In genomic region chr3:52225452-52226228, GRCh38 we compare ENCODE assay signal across 9 cellular contexts. TPM values are rescaled to one million over a fixed set of nuclear protein-coding genes. Genes with fewer than 3 reads are reported as not detected.
DNase-seq lines count a peak whose midpoint lies in the region; ATAC-seq lines count a peak whose summit lies in the region.
"Had no signal": no experiment of that assay in that cellular context is flagged by ENCODE, and none has a peak within 500 bp of the region (broad histone marks: within the 10 kb centered on the region; RNA-seq: fewer than 3 reads in every experiment).

Gene TLR9, minus strand, starts transcription at chr3:52225645. Its CDS starts 116 bp downstream, at chr3:52225529.

- ATAC-seq in HG02759 (IDR thresholded peaks at IDR 0.05; ENCODE audit: unreplicated experiment) (peak; percentile 83), esophagus mucosa (peak; percentile 43)

- peak; percentile 64 for DNase-seq in activated effector memory CD4-positive, alpha-beta T cell treated with anti-CD3 and anti-CD28 coated beads, Interleukin-2, amount 50 U/mL, for 16 hours
- DNase-seq in activated effector memory CD4-positive, alpha-beta T cell treated with Interleukin-2 at 50 U/mL for 16 hours: no peak
- DNase-seq in NCI-H2171 treated with DMSO at 0.1 percent for 48 hours (lab: John Stamatoyannopoulos, UW) (peak; percentile 29), COR-L47 (lab: John Stamatoyannopoulos, UW) (no peak), NCI-H345 (lab: John Stamatoyannopoulos, UW) (no peak)
- no peak for DNase-seq in effector CD8-positive, alpha-beta T cell (lab: John Stamatoyannopoulos, UW)

RNA-seq across cellular contexts. Expression of gene TLR9, which starts in this region (rescaled TPM):
- total RNA-seq in esophagus mucosa: 0.04 TPM
- total RNA-seq: Daoy had no signal

Comparison
In these comparisons a context has a peak if more than half of its experiments do, and no peak if none do; other contexts are left out.
1. DNase-seq: peak in activated effector memory CD4-positive, alpha-beta T cell treated with anti-CD3 and anti-CD28 coated beads, Interleukin-2, amount 50 U/mL, for 16 hours (single experiment) and NCI-H2171 treated with DMSO at 0.1 percent for 48 hours (single experiment); none in activated effector memory CD4-positive, alpha-beta T cell treated with Interleukin-2 at 50 U/mL for 16 hours (single experiment), COR-L47 (single experiment), NCI-H345 (single experiment) and effector CD8-positive, alpha-beta T cell (single experiment).
2. Peak in ATAC-seq in esophagus mucosa; RNA of the gene not detected or under 1 TPM.